ENCODE assay signal across 8 cellular contexts in the genomic region with DNA sequence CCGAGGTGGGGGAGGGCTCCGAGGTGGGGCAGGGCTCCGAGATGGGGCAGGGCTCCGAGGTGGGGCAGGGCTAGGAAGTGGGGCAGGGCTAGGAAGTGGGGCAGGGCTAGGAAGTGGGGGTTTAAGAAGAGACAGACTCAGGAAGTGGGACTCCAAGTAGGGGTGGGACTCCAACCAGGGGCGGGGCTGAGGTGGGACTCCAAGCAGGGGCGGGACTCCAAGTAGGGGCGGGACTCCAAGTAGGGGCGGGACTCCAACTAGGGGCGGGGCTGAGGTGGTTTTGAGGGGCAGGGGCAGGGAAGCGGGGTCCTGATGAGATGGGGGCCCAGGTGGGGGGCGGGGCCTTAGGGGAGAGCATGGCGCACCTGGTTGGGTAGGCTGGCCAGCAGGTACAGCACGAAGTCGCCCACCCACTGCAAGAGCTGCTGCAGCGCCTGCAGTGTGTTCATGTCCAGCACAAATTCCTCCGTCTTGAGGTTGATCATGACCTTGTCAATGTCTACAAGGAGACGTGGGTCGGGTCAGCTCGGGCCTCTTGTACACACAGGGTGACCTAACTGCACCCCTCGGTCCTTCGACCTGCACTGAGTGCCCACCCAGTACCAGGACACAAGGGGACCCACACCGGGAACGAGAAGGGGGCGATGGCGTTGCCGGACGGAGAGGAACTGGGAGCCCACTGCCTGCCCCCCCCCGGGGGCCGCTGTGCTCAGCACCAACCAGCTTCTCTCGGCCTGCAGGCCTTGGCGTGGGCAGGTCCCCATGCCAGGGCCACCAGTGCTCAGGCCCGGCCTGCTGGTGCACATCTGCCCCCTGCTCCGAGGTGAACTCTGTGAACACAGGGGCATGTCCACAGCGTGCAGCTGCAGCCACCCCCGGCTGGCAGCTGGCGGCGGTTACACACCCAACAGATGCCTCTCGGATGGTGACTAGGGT. TPM values are rescaled to one million over a fixed set of nuclear protein-coding genes. Genes with fewer than 3 reads are reported as not detected.
DNase-seq lines count a peak whose midpoint lies in the region; ATAC-seq, FAIRE-seq and TF ChIP-seq lines count a peak whose summit lies in the region.

No MANE protein-coding gene starts in this region.

- DNase-seq in GM10248 (ENCODE audit: extremely low spot score) (peak; percentile 67), kidney (peak; percentile 89), osteoblast (ENCODE audit: insufficient read length, low spot score, missing footprints) (no peak), Calu3 (no peak)
- DNase-seq in activated T-cell treated with anti-CD3 and anti-CD28 coated beads, Interleukin-2, amount 50 U/mL, for 24 hours = peak; percentile 69

- H3K4me2 ChIP-seq in OCI-LY1 (ENCODE audit: low read length) (peak overlapping the region; percentile 20; the same call in 1 of the 2 replicates), osteoblast (ENCODE audit: insufficient read depth, low read length) (no peak overlapping the region)

- H3K36me3 ChIP-seq in OCI-LY1 (ENCODE audit: insufficient read depth, low read length) = peaks cover 18% of the 10 kb centered on the region
- peaks cover 0 to 11% of the 10 kb centered on the region in 2 donors for H3K36me3 ChIP-seq in kidney (ENCODE audit: control insufficient read depth in 1 of 2, insufficient read depth in 2 of 2, low read length in 2 of 2)
- H3K36me3 ChIP-seq in osteoblast (ENCODE audit: insufficient read depth, low read length) = peaks cover 11% of the 10 kb centered on the region

- no peak overlapping the region for H3K9ac ChIP-seq in OCI-LY1 (ENCODE audit: low read length)
- no peak overlapping the region for H3K9ac ChIP-seq in kidney (ENCODE audit: low read length in 2 of 2)

- H3K27me3 ChIP-seq in OCI-LY1 (ENCODE audit: insufficient read depth, low read length) = no peaks in the 10 kb centered on the region
- H3K27me3 ChIP-seq in osteoblast (ENCODE audit: insufficient read depth, low read length) = no peaks in the 10 kb centered on the region

- H3K4me1 ChIP-seq in OCI-LY1 (ENCODE audit: insufficient read depth, low read length, severe bottlenecking) (peaks cover 17% of the 10 kb centered on the region), kidney (ENCODE audit: control insufficient read depth in 1 of 2, insufficient read depth in 1 of 2, low read depth in 1 of 2, low read length in 2 of 2) (peaks cover 0 to 4% of the 10 kb centered on the region in 2 donors), osteoblast (ENCODE audit: insufficient read depth, low read length) (peaks cover 16% of the 10 kb centered on the region)

- H3K4me3 ChIP-seq in OCI-LY1 (ENCODE audit: low read depth, low read length, poor library complexity, severe bottlenecking) (peak overlapping the region; percentile 12), kidney (ENCODE audit: low read length in 2 of 2) (no peak overlapping the region), osteoblast (ENCODE audit: insufficient read depth, low read length) (no peak overlapping the region)

- no peak for TF ChIP-seq CTCF in GM10248 (IDR thresholded peaks at IDR 0.05; ENCODE audit: control extremely low read depth, extremely low read depth, low read depth, missing control alignments)
- no peak for TF ChIP-seq CTCF in OCI-LY1 (IDR thresholded peaks at IDR 0.05; ENCODE audit: low read length)
- TF ChIP-seq CTCF in kidney (IDR thresholded peaks at IDR 0.05; ENCODE audit: borderline replicate concordance, extremely low read depth, insufficient read depth) = no peak
- no peak for TF ChIP-seq CTCF in osteoblast (IDR thresholded peaks at IDR 0.05; ENCODE audit: extremely low read depth, low read depth, low read length)
- no peak for TF ChIP-seq CTCF in Calu3 (IDR thresholded peaks at IDR 0.05; ENCODE audit: unreplicated experiment)

- H3K27ac Mint-ChIP-seq in activated T-cell treated with anti-CD3 and anti-CD28 coated beads, Interleukin-2, amount 50 U/mL, for 24 hours = no peak overlapping the region
- H3K27ac Mint-ChIP-seq in Calu3 (ENCODE audit: unreplicated experiment) = no peak overlapping the region

- no peaks in the 10 kb centered on the region for H3K9me3 ChIP-seq in OCI-LY1 (ENCODE audit: low read length)
- no peaks in the 10 kb centered on the region for H3K9me3 ChIP-seq in kidney (ENCODE audit: control insufficient read depth in 1 of 2, low read length in 2 of 2)
- H3K9me3 ChIP-seq in osteoblast (ENCODE audit: low read depth, low read length) = no peaks in the 10 kb centered on the region

- no peaks in the 10 kb centered on the region for H3K9me2 ChIP-seq in OCI-LY1 (ENCODE audit: low read depth, low read length)

- POLR2A ChIA-PET in GM10248 (lab: Yijun Ruan, JAX) = interaction anchor here (0.6 kb wide), 1 partner anchor 158 kb away, joined by 4 read pairs; no protein-coding TSS in a partner anchor

- no TSS peak for BruUV-seq in Calu3 (replicated peaks; lab: Mats Ljungman, UMichigan)

- H4K20me1 ChIP-seq in OCI-LY1 (ENCODE audit: insufficient read depth, low read length) (no peaks in the 10 kb centered on the region), osteoblast (ENCODE audit: insufficient read depth, low read length) (peaks cover 11% of the 10 kb centered on the region)

- H3K4me3 Mint-ChIP-seq in activated T-cell treated with anti-CD3 and anti-CD28 coated beads, Interleukin-2, amount 50 U/mL, for 24 hours = no peak overlapping the region
- no peak overlapping the region for H3K4me3 Mint-ChIP-seq in Calu3 (ENCODE audit: low read depth, unreplicated experiment)

- ATAC-seq in GM21390 (IDR thresholded peaks at IDR 0.05; ENCODE audit: unreplicated experiment) (no peak), GM18870 (IDR thresholded peaks at IDR 0.05; ENCODE audit: unreplicated experiment) (no peak)

- no peak for FAIRE-seq in kidney (lab: Jason Lieb, UNC)

- intact Hi-C loops in kidney (cut with DNase I) (no loop called here), Calu3 (cut with micrococcal nuclease; ENCODE audit: unreplicated experiment) (no loop called here)

- no peaks in the 10 kb centered on the region for H3F3A ChIP-seq in OCI-LY1 (ENCODE audit: insufficient read depth, low read length)

- H3K79me2 ChIP-seq in OCI-LY1 (ENCODE audit: insufficient read depth, low read length) (no peaks in the 10 kb centered on the region), osteoblast (ENCODE audit: insufficient read depth, low read length) (no peaks in the 10 kb centered on the region)

- H3K9me3 Mint-ChIP-seq in activated T-cell treated with anti-CD3 and anti-CD28 coated beads, Interleukin-2, amount 50 U/mL, for 24 hours = no peaks in the 10 kb centered on the region
- no peaks in the 10 kb centered on the region for H3K9me3 Mint-ChIP-seq in Calu3 (ENCODE audit: low read depth, unreplicated experiment)

- CTCF ChIA-PET in GM10248 (lab: Yijun Ruan, JAX) (interaction anchor here (4.3 kb wide), 1 partner anchor 9 kb away, joined by 23 read pairs; no protein-coding TSS in a partner anchor), Calu3 (lab: Charles Lee) (no interaction called here)

- no peaks in the 10 kb centered on the region for H3K27me3 Mint-ChIP-seq in activated T-cell treated with anti-CD3 and anti-CD28 coated beads, Interleukin-2, amount 50 U/mL, for 24 hours
- no peaks in the 10 kb centered on the region for H3K27me3 Mint-ChIP-seq in Calu3 (ENCODE audit: unreplicated experiment)

- H3K36me3 Mint-ChIP-seq in activated T-cell treated with anti-CD3 and anti-CD28 coated beads, Interleukin-2, amount 50 U/mL, for 24 hours (ENCODE audit: low read depth) = peaks cover 40% of the 10 kb centered on the region
- H3K36me3 Mint-ChIP-seq in Calu3 (ENCODE audit: insufficient read depth, unreplicated experiment) = peaks cover 30% of the 10 kb centered on the region

- H2AFZ ChIP-seq in OCI-LY1 (ENCODE audit: low read length) = no peak overlapping the region
- H2AFZ ChIP-seq in osteoblast (ENCODE audit: low read length) = no peak overlapping the region

- peaks cover 10% of the 10 kb centered on the region for H3K4me1 Mint-ChIP-seq in activated T-cell treated with anti-CD3 and anti-CD28 coated beads, Interleukin-2, amount 50 U/mL, for 24 hours (ENCODE audit: low read depth)
- no peaks in the 10 kb centered on the region for H3K4me1 Mint-ChIP-seq in Calu3 (ENCODE audit: low read depth, unreplicated experiment)

- H3K27ac ChIP-seq in OCI-LY1 (ENCODE audit: low read depth, low read length, poor library complexity, severe bottlenecking) (no peak overlapping the region), kidney (ENCODE audit: low read depth in 2 of 2, low read length in 2 of 2) (no peak overlapping the region), osteoblast (ENCODE audit: low read depth, low read length) (no peak overlapping the region)

RNA-seq across cellular contexts. Expression of a gene that starts 13.9 kb away (rescaled TPM):
- total RNA-seq in kidney = 35.1 TPM
- polyA plus RNA-seq in kidney (ENCODE audit: insufficient read depth, low read depth, low replicate concordance) = 4.6 TPM
- 8.3 and 19.9 TPM in 2 replicates for total RNA-seq in osteoblast
- 2.3 and 3.9 TPM in 2 replicates for total RNA-seq in Calu3 (2022)

RNA-seq across cellular contexts. Expression of a gene that starts 19.6 kb away (rescaled TPM):
- total RNA-seq in kidney (56.5 TPM), osteoblast (20.6 and 25.0 TPM in 2 replicates), Calu3 (2022) (21.4 and 22.4 TPM in 2 replicates)
- polyA plus RNA-seq in kidney (ENCODE audit: insufficient read depth, low read depth, low replicate concordance) = 72.1 TPM

RNA-seq across cellular contexts. Expression of a gene that starts 19.9 kb away (rescaled TPM):
- total RNA-seq in kidney (not detected), osteoblast (not detected in 2 replicates), Calu3 (2022) (not detected in 2 replicates)
- not detected for polyA plus RNA-seq in kidney (ENCODE audit: insufficient read depth, low read depth, low replicate concordance)

RNA-seq across cellular contexts. Expression of a gene that starts 21.2 kb away (rescaled TPM):
- total RNA-seq in kidney = 0.85 TPM
- not detected for polyA plus RNA-seq in kidney (ENCODE audit: insufficient read depth, low read depth, low replicate concordance)
- 0.36 and 0.59 TPM in 2 replicates for total RNA-seq in osteoblast
- total RNA-seq in Calu3 (2022) = not detected in 2 replicates

RNA-seq across cellular contexts. Expression of a gene that starts 32.6 kb away (rescaled TPM):
- total RNA-seq in kidney = not detected
- polyA plus RNA-seq in kidney (ENCODE audit: insufficient read depth, low read depth, low replicate concordance) = not detected
- total RNA-seq in osteoblast = not detected in 2 replicates
- total RNA-seq in Calu3 (2022) = not detected in 2 replicates

Comparison
In these comparisons a context has a peak if more than half of its experiments do, and no peak if none do; other contexts are left out.
1. DNase-seq: peak in GM10248 (single experiment), activated T-cell treated with anti-CD3 and anti-CD28 coated beads, Interleukin-2, amount 50 U/mL, for 24 hours (single experiment) and kidney (single experiment); none in osteoblast (single experiment) and Calu3 (single experiment).